22 cellular contexts compared by ENCODE assay signal in genomic region chr16:66294507-66294906, GRCh38.
"Had no signal": no experiment of that assay in that cellular context is flagged by ENCODE, and none has a peak within 500 bp of the region (broad histone marks: within the 10 kb centered on the region; RNA-seq: fewer than 3 reads in every experiment).

No MANE protein-coding gene starts in this region.

- H3K4me3 ChIP-seq: K562, SJSA1, SK-N-MC had no signal

- H3K27ac ChIP-seq: KMS-11, SJSA1, SK-N-MC had no signal

- H3K36me3 ChIP-seq: SJSA1 had no signal

- H3K27me3 ChIP-seq: SJSA1 had no signal

- H3K9me3 ChIP-seq: SJSA1 had no signal

- H3K4me1 ChIP-seq: SJSA1 had no signal

- H3K4me1 Mint-ChIP-seq: IgD-negative memory B cell had no signal

- DNase-seq: Kasumi-1, MM.1S, NCI-H1092 treated with DMSO at 0.1 percent for 48 hours, NCI-H1436, NCI-H187, NCI-H2029, NCI-H2081 treated with DMSO at 0.1 percent for 48 hours, NCI-H2171, NCI-H226, NCI-H446, NCI-H510A, NCI-H524 treated with DMSO at 0.1 percent for 48 hours, NCI-H69, NCI-H774, Right ventricle myocardium superior, RPMI8226, SIG-M5 had no signal

- H3K4me3 Mint-ChIP-seq: IgD-negative memory B cell had no signal

- ATAC-seq: K562 had no signal
